In genomic region chr10:69845574-69846251, GRCh38 we compare ENCODE assay signal across 1 cellular context.
TF ChIP-seq lines count a peak whose summit lies in the region.

No MANE protein-coding gene starts in this region.

TF ChIP-seq in H1, 55 proteins besides CTCF, POLR2A, EP300 and RAD21:
- TF ChIP-seq BCL11A (IDR thresholded peaks at IDR 0.05; ENCODE audit: low read depth in 2 of 2, low read length in 2 of 2) (no peak), EGR1 (IDR thresholded peaks at IDR 0.05; ENCODE audit: borderline replicate concordance, low read depth, low read length) (no peak), CHD1 (IDR thresholded peaks at IDR 0.05; ENCODE audit: low read depth, low read length) (no peak), SRF (IDR thresholded peaks at IDR 0.05; ENCODE audit: low read depth, low read length) (no peak), CBX8 (IDR thresholded peaks at IDR 0.05; ENCODE audit: borderline replicate concordance, low read depth, low read length) (no peak), HDAC6 (IDR thresholded peaks at IDR 0.05; ENCODE audit: low read depth, low read length) (no peak), KDM5A (IDR thresholded peaks at IDR 0.05; ENCODE audit: low read length) (no peak), NANOG (IDR thresholded peaks at IDR 0.05; ENCODE audit: insufficient read depth, low read depth, low read length, poor library complexity, severe bottlenecking) (no peak), SIX5 (IDR thresholded peaks at IDR 0.05; ENCODE audit: low read depth, low read length) (no peak), RBBP5 (IDR thresholded peaks at IDR 0.05; ENCODE audit: borderline replicate concordance, low read depth, low read length) (no peak), ZNF274 (IDR thresholded peaks at IDR 0.05; ENCODE audit: borderline replicate concordance, extremely low read depth, low read length) (no peak), POU5F1 (IDR thresholded peaks at IDR 0.05; ENCODE audit: low read depth, low read length) (no peak), ASH2L (IDR thresholded peaks at IDR 0.05; ENCODE audit: low read length) (no peak), NRF1 (IDR thresholded peaks at IDR 0.05; ENCODE audit: low read depth, low read length) (no peak), YY1 (IDR thresholded peaks at IDR 0.05; ENCODE audit: low read depth, low read length) (no peak), SP2 (IDR thresholded peaks at IDR 0.05; ENCODE audit: low read length) (no peak), TEAD4 (IDR thresholded peaks at IDR 0.05; ENCODE audit: low read depth, low read length) (no peak), ATF2 (IDR thresholded peaks at IDR 0.05; ENCODE audit: low read length) (no peak)
TF ChIP-seq in H1: peak in this region for 0.
